8 cellular contexts compared by ENCODE assay signal in the genomic region with DNA sequence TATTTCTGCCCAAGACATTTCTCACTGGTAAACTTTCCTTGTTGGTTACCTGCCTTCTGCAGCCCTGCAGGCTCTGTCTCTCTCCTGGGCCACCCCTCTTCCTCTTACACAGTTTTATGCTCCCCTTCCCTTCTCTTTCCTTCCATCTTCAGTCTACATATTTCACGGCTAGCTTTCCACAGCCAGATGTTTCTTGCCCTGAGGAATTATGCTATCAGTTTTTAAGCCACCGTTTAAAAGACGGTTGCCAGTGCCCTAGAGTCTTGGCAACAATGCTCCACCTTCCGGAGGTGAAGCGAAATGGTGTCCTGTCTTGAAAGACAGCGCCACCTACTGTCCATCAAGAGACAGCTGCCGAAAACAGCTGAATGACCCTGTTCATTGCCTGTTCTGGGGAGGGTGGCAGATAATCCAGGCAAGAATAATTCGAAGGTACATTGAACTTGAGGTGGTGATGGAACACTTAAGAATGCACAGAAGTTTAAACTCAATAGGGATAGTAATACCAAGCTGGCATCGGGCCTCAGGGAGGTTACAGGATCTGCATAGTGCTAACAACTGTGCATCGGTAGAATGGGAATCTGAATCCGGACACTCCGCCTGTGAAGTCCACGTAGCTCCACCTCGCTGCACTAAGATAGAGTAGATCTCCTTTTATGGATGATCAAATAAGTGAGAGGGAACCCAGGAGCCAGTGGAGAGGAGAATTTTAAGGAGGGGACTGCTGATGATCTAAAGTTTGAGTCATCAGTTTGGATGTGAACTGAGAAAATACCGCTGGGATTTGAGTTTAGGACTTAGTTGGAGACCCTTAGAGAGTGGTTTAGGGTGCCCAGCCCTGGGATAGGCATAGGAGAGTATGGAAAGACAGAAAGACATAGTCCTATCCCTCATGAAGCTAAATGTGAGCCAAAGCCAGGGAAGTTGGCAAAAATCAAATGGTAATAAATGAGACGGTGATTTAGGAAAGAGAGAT. TPM values are rescaled to one million over a fixed set of nuclear protein-coding genes. Genes with fewer than 3 reads are reported as not detected.
DNase-seq lines count a peak whose midpoint lies in the region; ATAC-seq and TF ChIP-seq lines count a peak whose summit lies in the region.

No MANE protein-coding gene starts in this region.

- H4K8ac ChIP-seq in IMR-90 (ENCODE audit: low read depth in 2 of 2, low read length in 2 of 2), result no peak overlapping the region

- no peak overlapping the region for H4K5ac ChIP-seq in IMR-90 (ENCODE audit: low read depth, low read length)

- peaks cover 3 to 23% (median 6%) of the 10 kb centered on the region in 7 donors for H3K4me1 Mint-ChIP-seq in naive thymus-derived CD4-positive, alpha-beta T cell
- H3K4me1 Mint-ChIP-seq in stimulated activated effector memory CD8-positive, alpha-beta T cell treated with anti-CD3 and anti-CD28 coated beads, Interleukin-12 subunit alpha, Interleukin-12 subunit beta, amount 100 ng/mL, for 72 hours, result peaks cover 13% of the 10 kb centered on the region

- TF ChIP-seq EP300 in esophagus muscularis mucosa (IDR thresholded peaks at IDR 0.05), result no peak

- no peaks in the 10 kb centered on the region for H4K20me1 ChIP-seq in IMR-90 (ENCODE audit: insufficient read depth, low read length)

- H3K27ac ChIP-seq in IMR-90 (ENCODE audit: insufficient read depth, low read length) (no peak overlapping the region), esophagus muscularis mucosa (replicated peaks in 1 of 4) (no peak overlapping the region)
- H3K27ac ChIP-seq in naive thymus-derived CD4-positive, alpha-beta T cell (ENCODE audit: low read depth, low read length), result no peak overlapping the region

- POLR2A ChIA-PET in IMR-90 (lab: Charles Lee; ENCODE audit: unreplicated experiment), result no interaction called here
- POLR2A ChIA-PET in naive thymus-derived CD4-positive, alpha-beta T cell (lab: Charles Lee), result interaction anchor here (1.3 to 2.1 kb wide), 2 partner anchors 28 to 71 kb away, joined by 3 to 29 read pairs; a partner anchor contains a TSS

- H3K9me1 ChIP-seq in IMR-90 (ENCODE audit: insufficient read depth, low read length), result no peaks in the 10 kb centered on the region

- no peak overlapping the region for H2BK120ac ChIP-seq in IMR-90 (ENCODE audit: low read depth, low read length)

- no peak overlapping the region for H3K56ac ChIP-seq in IMR-90 (ENCODE audit: extremely low read depth, insufficient read depth, low read length)

- no peak overlapping the region for H2BK5ac ChIP-seq in IMR-90 (ENCODE audit: low read depth, low read length, poor library complexity, severe bottlenecking)

- H3K4me3 ChIP-seq in IMR-90 (ENCODE audit: insufficient read depth, low read depth, low read length), result no peak overlapping the region
- H3K4me3 ChIP-seq in esophagus muscularis mucosa, result no peak overlapping the region
- H3K4me3 ChIP-seq in naive thymus-derived CD4-positive, alpha-beta T cell (ENCODE audit: low read length), result no peak overlapping the region

- TF ChIP-seq RAD21 in IMR-90 (IDR thresholded peaks at IDR 0.05; ENCODE audit: low read length), result peak; percentile 81

- no peak overlapping the region for H2AFZ ChIP-seq in IMR-90 (replicated peaks; ENCODE audit: low read length, poor library complexity)

- peak; percentile 99 for TF ChIP-seq CTCF in IMR-90 (conservative IDR thresholded peaks at IDR 0.05; ENCODE audit: low read depth, low read length)
- peak; percentile 92 to 98 (median 93) for TF ChIP-seq CTCF in esophagus muscularis mucosa (IDR thresholded peaks at IDR 0.05)

- CTCF ChIA-PET in IMR-90 (lab: Yijun Ruan, JAX), result interaction anchor here (0.6 to 6.1 kb wide), 9 partner anchors 9 to 1659 kb away, joined by 3 to 54 read pairs (median 7); no protein-coding TSS in a partner anchor
- CTCF ChIA-PET in naive thymus-derived CD4-positive, alpha-beta T cell (lab: Charles Lee), result interaction anchor here (0.7 to 8.5 kb wide), 12 partner anchors 9 to 481 kb away, joined by 3 to 170 read pairs (median 4); a partner anchor contains a TSS

- peak overlapping the region in 3 of 9 donors; percentile 2 to 79 (median 7) for H3K27ac Mint-ChIP-seq in naive thymus-derived CD4-positive, alpha-beta T cell
- no peak overlapping the region for H3K27ac Mint-ChIP-seq in stimulated activated effector memory CD8-positive, alpha-beta T cell treated with anti-CD3 and anti-CD28 coated beads, Interleukin-12 subunit alpha, Interleukin-12 subunit beta, amount 100 ng/mL, for 72 hours

- no peak for TF ChIP-seq POLR2A in IMR-90 (IDR thresholded peaks at IDR 0.05; ENCODE audit: low read depth, low read length)
- no peak for TF ChIP-seq POLR2A in esophagus muscularis mucosa (IDR thresholded peaks at IDR 0.05; ENCODE audit: low read depth)

- no peaks in the 10 kb centered on the region for H3K4me1 ChIP-seq in IMR-90 (ENCODE audit: control insufficient read depth, insufficient read depth, low read length)
- peaks cover 3 to 15% (median 13%) of the 10 kb centered on the region in 4 donors for H3K4me1 ChIP-seq in esophagus muscularis mucosa
- peaks cover 0 to 4% of the 10 kb centered on the region in 2 donors for H3K4me1 ChIP-seq in naive thymus-derived CD4-positive, alpha-beta T cell (ENCODE audit: control insufficient read depth in 2 of 2, insufficient read depth in 2 of 2, low read length in 2 of 2)

- no TSS peak for BruUV-seq in IMR-90 (replicated peaks; lab: Mats Ljungman, UMichigan)

- peak overlapping the region in 6 of 10 donors; percentile 2 to 44 (median 30) for H3K4me3 Mint-ChIP-seq in naive thymus-derived CD4-positive, alpha-beta T cell
- H3K4me3 Mint-ChIP-seq in stimulated activated effector memory CD8-positive, alpha-beta T cell treated with anti-CD3 and anti-CD28 coated beads, Interleukin-12 subunit alpha, Interleukin-12 subunit beta, amount 100 ng/mL, for 72 hours, result no peak overlapping the region

- no peak overlapping the region for H3K23ac ChIP-seq in IMR-90 (ENCODE audit: low read depth, low read length)

- in situ Hi-C loops in IMR-90 (cut with MboI; ENCODE audit: low sequenced_read_pairs), result loop anchor here (10.0 kb wide), 1 partner anchor 286 kb away; no protein-coding TSS in a partner anchor

- H3K27me3 ChIP-seq in IMR-90 (ENCODE audit: control insufficient read depth, insufficient read depth, low read length), result peaks cover 48% of the 10 kb centered on the region
- peaks cover 0 to 90% (median 44%) of the 10 kb centered on the region in 4 donors for H3K27me3 ChIP-seq in esophagus muscularis mucosa
- H3K27me3 ChIP-seq in naive thymus-derived CD4-positive, alpha-beta T cell (ENCODE audit: control insufficient read depth in 2 of 2, insufficient read depth in 2 of 2, low read length in 2 of 2), result peaks cover 5 to 12% of the 10 kb centered on the region in 2 donors

- no peak overlapping the region for H3K9ac ChIP-seq in IMR-90 (ENCODE audit: low read depth, low read length)

- peak; percentile 40 for DNase-seq in NK-92 treated with Interleukin-12 subunit alpha and Interleukin-12 subunit beta, amount 100 ng/mL, for 24 hours (lab: John Stamatoyannopoulos, UW)
- DNase-seq in NK-92 (lab: John Stamatoyannopoulos, UW; ENCODE audit: unreplicated experiment), result no peak
- peak; percentile 85 for DNase-seq in IMR-90
- peak; percentile 38 for DNase-seq in activated T-cell treated with anti-CD3 and anti-CD28 coated beads for 48 hours (ENCODE audit: low read depth)
- DNase-seq in esophagus muscularis mucosa (ENCODE audit: extremely low spot score), result peak; percentile 90
- peak; percentile 21 to 83 (median 76) for DNase-seq in naive thymus-derived CD4-positive, alpha-beta T cell
- peak; percentile 44 to 74 for DNase-seq in stimulated activated effector memory CD8-positive, alpha-beta T cell treated with anti-CD3 and anti-CD28 coated beads, Interleukin-12 subunit alpha, Interleukin-12 subunit beta, amount 100 ng/mL, for 72 hours (ENCODE audit: low spot score in 2 of 2)

- no peak overlapping the region for H3K18ac ChIP-seq in IMR-90 (ENCODE audit: low read depth, low read length)

- no peaks in the 10 kb centered on the region for H3K36me3 Mint-ChIP-seq in naive thymus-derived CD4-positive, alpha-beta T cell
- no peaks in the 10 kb centered on the region for H3K36me3 Mint-ChIP-seq in stimulated activated effector memory CD8-positive, alpha-beta T cell treated with anti-CD3 and anti-CD28 coated beads, Interleukin-12 subunit alpha, Interleukin-12 subunit beta, amount 100 ng/mL, for 72 hours

- H2AK5ac ChIP-seq in IMR-90 (ENCODE audit: low read depth, low read length), result no peak overlapping the region

- H3K4ac ChIP-seq in IMR-90 (ENCODE audit: low read depth, low read length), result no peak overlapping the region

- no peaks in the 10 kb centered on the region for H3K9me3 ChIP-seq in IMR-90 (ENCODE audit: control insufficient read depth, insufficient read depth, low read length)
- no peaks in the 10 kb centered on the region for H3K9me3 ChIP-seq in esophagus muscularis mucosa
- no peaks in the 10 kb centered on the region for H3K9me3 ChIP-seq in naive thymus-derived CD4-positive, alpha-beta T cell (ENCODE audit: control insufficient read depth in 2 of 3, low read length in 3 of 3)

- H4K91ac ChIP-seq in IMR-90 (ENCODE audit: insufficient read depth, low read depth, low read length), result no peak overlapping the region

- H3K36me3 ChIP-seq in IMR-90 (ENCODE audit: control insufficient read depth, insufficient read depth, low read length), result no peaks in the 10 kb centered on the region
- no peaks in the 10 kb centered on the region for H3K36me3 ChIP-seq in esophagus muscularis mucosa
- no peaks in the 10 kb centered on the region for H3K36me3 ChIP-seq in naive thymus-derived CD4-positive, alpha-beta T cell (ENCODE audit: control insufficient read depth in 2 of 3, insufficient read depth in 3 of 3, low read length in 3 of 3)

- H3K9me3 Mint-ChIP-seq in naive thymus-derived CD4-positive, alpha-beta T cell, result no peaks in the 10 kb centered on the region
- no peaks in the 10 kb centered on the region for H3K9me3 Mint-ChIP-seq in stimulated activated effector memory CD8-positive, alpha-beta T cell treated with anti-CD3 and anti-CD28 coated beads, Interleukin-12 subunit alpha, Interleukin-12 subunit beta, amount 100 ng/mL, for 72 hours

- no peak overlapping the region for H2BK15ac ChIP-seq in IMR-90 (ENCODE audit: low read depth, low read length)

- H3K79me1 ChIP-seq in IMR-90 (ENCODE audit: low read depth in 1 of 2, low read length in 2 of 2), result no peaks in the 10 kb centered on the region

- intact Hi-C loops in IMR-90 (cut with micrococcal nuclease) (loop anchor here (1.0 to 2.0 kb wide), 4 partner anchors 28 to 426 kb away; a partner anchor contains a TSS), esophagus muscularis mucosa (cut with DNase I) (loop anchor here (1.0 kb wide), 1 partner anchor 28 kb away; no protein-coding TSS in a partner anchor)
- intact Hi-C loops in naive thymus-derived CD4-positive, alpha-beta T cell (cut with micrococcal nuclease), result loop anchor here (1.0 to 2.0 kb wide), 7 partner anchors 28 to 283 kb away; a partner anchor contains a TSS

- no peak overlapping the region for H3K4me2 ChIP-seq in IMR-90 (ENCODE audit: low read depth, low read length)

- H3K27me3 Mint-ChIP-seq in naive thymus-derived CD4-positive, alpha-beta T cell, result peaks cover 63 to 83% (median 67%) of the 10 kb centered on the region in 5 donors

- no peak overlapping the region for H2AK9ac ChIP-seq in IMR-90 (replicated peaks; ENCODE audit: low read depth, low read length, poor library complexity)

- no peak overlapping the region for H3K14ac ChIP-seq in IMR-90 (replicated peaks; ENCODE audit: low read depth, low read length)

- dilution Hi-C loops in IMR-90 (cut with HindIII; ENCODE audit: low sequenced_read_pairs, unreplicated experiment), result no loop called here

- no peak overlapping the region for H2BK20ac ChIP-seq in IMR-90 (ENCODE audit: low read depth, low read length)

- WGBS in IMR-90 (ENCODE audit: extremely low coverage in 2 of 2, insufficient read length in 1 of 2), 2 experiments, result 47% methylated on average over 8 of the region's 16 CpGs; no CpG with 5 or more reads in 1 of the 2 experiments
- WGBS in esophagus muscularis mucosa, result 30% methylated on average over 16 of the region's 16 CpGs

- ATAC-seq in IMR-90 (ENCODE audit: low read depth), result peak; percentile 96
- peak; percentile 99 for ATAC-seq in naive thymus-derived CD4-positive, alpha-beta T cell
- peak; percentile 91 for ATAC-seq in stimulated activated effector memory CD8-positive, alpha-beta T cell treated with anti-CD3 and anti-CD28 coated beads, Interleukin-12 subunit alpha, Interleukin-12 subunit beta, amount 100 ng/mL, for 72 hours

RNA-seq across cellular contexts. Expression of a gene that starts 4.8 kb away (rescaled TPM):
- total RNA-seq in IMR-90 (2012; rRNA removed) (not detected in 2 replicates), esophagus muscularis mucosa (not detected)
- polyA plus RNA-seq in IMR-90 (2012; rRNA removed), result not detected in 2 replicates
- polyA plus RNA-seq in IMR-90 (2012; cell fraction: cytosol; rRNA removed), result not detected in 2 replicates
- not detected in 2 replicates for polyA plus RNA-seq in IMR-90 (2012; cell fraction: nucleus; rRNA removed; ENCODE audit: low replicate concordance)
- not detected for polyA plus RNA-seq in PFSK-1 (2012; ENCODE audit: insufficient read length, low read depth)
- total RNA-seq in naive thymus-derived CD4-positive, alpha-beta T cell, result not detected
- polyA plus RNA-seq in naive thymus-derived CD4-positive, alpha-beta T cell, result not detected

RNA-seq across cellular contexts. Expression of a gene that starts 18.3 kb away (rescaled TPM):
- total RNA-seq in IMR-90 (2012; rRNA removed) (not detected in 2 replicates), esophagus muscularis mucosa (1 to 10 TPM in 1 of 4 donors, not detected in 3; 1.3 TPM)
- not detected in 2 replicates for polyA plus RNA-seq in IMR-90 (2012; rRNA removed)
- polyA plus RNA-seq in IMR-90 (2012; cell fraction: cytosol; rRNA removed), result not detected in 2 replicates
- polyA plus RNA-seq in IMR-90 (2012; cell fraction: nucleus; rRNA removed; ENCODE audit: low replicate concordance), result not detected in 2 replicates
- polyA plus RNA-seq in PFSK-1 (2012; ENCODE audit: insufficient read length, low read depth), result not detected
- under 1 TPM in 2 of 5 experiments, not detected in 3; 0.32 TPM for total RNA-seq in naive thymus-derived CD4-positive, alpha-beta T cell
- polyA plus RNA-seq in naive thymus-derived CD4-positive, alpha-beta T cell, result under 1 TPM in 1 of 2 donors, not detected in 1; 0.59 TPM

RNA-seq across cellular contexts. Expression of a gene that starts 29.8 kb away (rescaled TPM):
- total RNA-seq in IMR-90 (2012; rRNA removed) (not detected in 2 replicates), esophagus muscularis mucosa (under 1 TPM in 3 of 4 donors, not detected in 1; 0.17 to 0.50 (median 0.42) TPM)
- polyA plus RNA-seq in IMR-90 (2012; rRNA removed), result not detected in 2 replicates
- 0.02 TPM in 1 of 2 replicates, not detected in the other for polyA plus RNA-seq in IMR-90 (2012; cell fraction: cytosol; rRNA removed)
- polyA plus RNA-seq in IMR-90 (2012; cell fraction: nucleus; rRNA removed; ENCODE audit: low replicate concordance), result not detected in 2 replicates
- not detected for polyA plus RNA-seq in PFSK-1 (2012; ENCODE audit: insufficient read length, low read depth)
- total RNA-seq in naive thymus-derived CD4-positive, alpha-beta T cell, result under 1 TPM in 1 of 5 experiments, not detected in 4; 0.12 TPM
- not detected for polyA plus RNA-seq in naive thymus-derived CD4-positive, alpha-beta T cell

RNA-seq across cellular contexts. Expression of a gene that starts 32.2 kb away (rescaled TPM):
- not detected in 2 replicates for total RNA-seq in IMR-90 (2012; rRNA removed)
- polyA plus RNA-seq in IMR-90 (2012; rRNA removed), result not detected in 2 replicates
- not detected in 2 replicates for polyA plus RNA-seq in IMR-90 (2012; cell fraction: cytosol; rRNA removed)
- polyA plus RNA-seq in IMR-90 (2012; cell fraction: nucleus; rRNA removed; ENCODE audit: low replicate concordance), result not detected in 2 replicates
- not detected for polyA plus RNA-seq in PFSK-1 (2012; ENCODE audit: insufficient read length, low read depth)
- under 1 TPM in 1 of 4 donors, not detected in 3; 0.42 TPM for total RNA-seq in esophagus muscularis mucosa
- under 1 TPM in 1 of 5 experiments, not detected in 4; 0.46 TPM for total RNA-seq in naive thymus-derived CD4-positive, alpha-beta T cell
- not detected for polyA plus RNA-seq in naive thymus-derived CD4-positive, alpha-beta T cell

RNA-seq across cellular contexts. Expression of a gene that starts 55.6 kb away (rescaled TPM):
- total RNA-seq in IMR-90 (2012; rRNA removed) (not detected in 2 replicates), esophagus muscularis mucosa (under 1 TPM in 1 of 4 donors, not detected in 3; 0.11 TPM)
- polyA plus RNA-seq in IMR-90 (2012; rRNA removed), result not detected in 2 replicates
- 0.02 TPM in 1 of 2 replicates, not detected in the other for polyA plus RNA-seq in IMR-90 (2012; cell fraction: cytosol; rRNA removed)
- 0.06 TPM in 1 of 2 replicates, not detected in the other for polyA plus RNA-seq in IMR-90 (2012; cell fraction: nucleus; rRNA removed; ENCODE audit: low replicate concordance)
- 3.6 TPM for polyA plus RNA-seq in PFSK-1 (2012; ENCODE audit: insufficient read length, low read depth)
- total RNA-seq in naive thymus-derived CD4-positive, alpha-beta T cell, result not detected
- polyA plus RNA-seq in naive thymus-derived CD4-positive, alpha-beta T cell, result under 1 TPM in 1 of 2 donors, not detected in 1; 0.33 TPM
